In the genomic region with DNA sequence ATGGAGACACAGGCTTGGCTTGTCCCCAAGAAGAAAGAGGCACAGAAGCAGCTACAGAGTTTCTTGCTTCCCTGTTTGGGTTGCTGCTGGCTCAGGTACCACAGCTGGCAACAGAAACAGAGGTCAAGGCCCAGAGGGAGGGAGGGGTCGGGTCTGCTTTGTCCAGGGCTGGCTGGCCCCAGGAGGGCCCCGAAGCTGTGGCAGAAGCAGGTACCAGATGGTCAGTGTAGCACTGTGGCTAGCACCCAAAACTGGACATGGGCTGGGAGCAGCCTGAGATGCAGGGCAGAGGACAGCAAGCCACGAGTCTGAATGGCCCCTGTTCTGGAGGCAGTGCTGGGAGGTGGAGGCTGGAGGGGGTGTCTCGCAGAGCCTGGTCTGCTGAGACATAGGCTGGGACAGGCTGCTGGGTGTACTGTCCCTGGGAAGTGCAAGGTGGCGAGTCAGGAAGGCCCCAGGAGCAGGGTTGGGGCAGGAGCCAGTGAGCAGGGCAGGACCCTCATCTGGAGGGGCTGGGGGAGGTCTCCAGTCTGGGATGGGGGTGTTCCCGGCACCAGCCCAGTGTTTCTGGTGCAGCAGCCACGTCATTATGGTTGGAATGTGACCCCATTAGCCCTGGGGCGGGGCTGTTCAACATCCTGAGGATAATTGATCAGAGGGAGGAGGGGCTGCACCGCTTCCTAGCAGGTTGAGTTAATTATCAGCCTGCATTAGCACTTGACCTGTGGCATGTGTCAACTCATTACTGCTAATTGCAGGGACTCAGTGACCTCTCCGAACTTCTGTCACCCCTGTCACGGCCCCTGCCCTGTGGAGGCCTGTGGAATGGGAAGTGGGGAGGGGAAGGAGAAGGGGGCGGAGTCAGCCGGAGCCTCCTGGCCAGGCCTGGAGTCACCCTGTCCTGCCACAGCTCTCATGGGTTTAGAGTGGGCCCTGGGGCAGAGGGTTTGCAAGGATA, we compare ENCODE assay signal across 10 cellular contexts. TPM values are rescaled to one million over a fixed set of nuclear protein-coding genes. Genes with fewer than 3 reads are reported as not detected.
DNase-seq lines count a peak whose midpoint lies in the region; ATAC-seq and TF ChIP-seq lines count a peak whose summit lies in the region.
"Had no signal": no experiment of that assay in that cellular context is flagged by ENCODE, and none has a peak within 500 bp of the region (broad histone marks: within the 10 kb centered on the region; RNA-seq: fewer than 3 reads in every experiment).

No MANE protein-coding gene starts in this region.

- BruUV-seq in HCT116 (replicated peaks; lab: Mats Ljungman, UMichigan): no TSS peak

- TF ChIP-seq CTCF in HCT116 (IDR thresholded peaks at IDR 0.05 in 2 of 3, conservative IDR thresholded peaks at IDR 0.05 in 1 of 3; ENCODE audit: borderline replicate concordance in 1 of 3, insufficient read depth in 1 of 3, low read depth in 2 of 3, low read length in 2 of 3) (no peak), smooth muscle cell (IDR thresholded peaks at IDR 0.05; ENCODE audit: borderline replicate concordance, insufficient read depth, poor library complexity, severe bottlenecking) (no peak)

- H3K36me3 Mint-ChIP-seq in CD4-positive, alpha-beta memory T cell: peaks cover 0 to 3% of the 10 kb centered on the region in 2 donors
- H3K36me3 Mint-ChIP-seq: naive thymus-derived CD8-positive, alpha-beta T cell had no signal

- H3K27me3 ChIP-seq in HCT116 (ENCODE audit: insufficient read depth, low read length) (0 out of 2 replicates have a peak, but pooled peaks cover 3% of the 10 kb centered on the region), smooth muscle cell (ENCODE audit: low read depth) (no peaks in the 10 kb centered on the region)
- peaks cover 3% of the 10 kb centered on the region for H3K27me3 ChIP-seq in CD4-positive, alpha-beta memory T cell (ENCODE audit: insufficient read depth, low read length)

- H3K9ac ChIP-seq in HCT116 (ENCODE audit: low read length): peak overlapping the region; percentile 51
- no peak overlapping the region for H3K9ac ChIP-seq in smooth muscle cell (ENCODE audit: low read depth)

- no peaks in the 10 kb centered on the region for H3K9me3 Mint-ChIP-seq in CD4-positive, alpha-beta memory T cell
- H3K9me3 Mint-ChIP-seq: naive thymus-derived CD8-positive, alpha-beta T cell had no signal

- no peaks in the 10 kb centered on the region for H3K9me3 ChIP-seq in HCT116 (ENCODE audit: control insufficient read depth in 1 of 2, insufficient read depth in 1 of 2, low read depth in 1 of 2, low read length in 2 of 2)
- no peaks in the 10 kb centered on the region for H3K9me3 ChIP-seq in smooth muscle cell (replicated peaks; ENCODE audit: low read depth)
- no peaks in the 10 kb centered on the region for H3K9me3 ChIP-seq in CD4-positive, alpha-beta memory T cell (ENCODE audit: control insufficient read depth in 1 of 2, low read length in 2 of 2)

- H3K4me1 ChIP-seq in HCT116 (ENCODE audit: control insufficient read depth in 1 of 2, insufficient read depth in 2 of 2, low read length in 2 of 2): peaks cover 35 to 55% of the 10 kb centered on the region in 2 experiments
- peaks cover 40% of the 10 kb centered on the region for H3K4me1 ChIP-seq in smooth muscle cell (ENCODE audit: low read depth)
- H3K4me1 ChIP-seq in CD4-positive, alpha-beta memory T cell (ENCODE audit: insufficient read depth, low read length): peaks cover 27% of the 10 kb centered on the region

- H3K4me2 ChIP-seq in HCT116 (ENCODE audit: low read length): peak overlapping the region; percentile 90
- peak overlapping the region; percentile 44 for H3K4me2 ChIP-seq in smooth muscle cell

- TF ChIP-seq RAD21 in HCT116 (IDR thresholded peaks at IDR 0.05; ENCODE audit: low read depth): no peak

- no peak for TF ChIP-seq POLR2A in HCT116 (IDR thresholded peaks at IDR 0.05; ENCODE audit: borderline replicate concordance, extremely low read depth, insufficient read depth, insufficient read length)

- no peak for DNase-seq in HCT116 (ENCODE audit: low read depth, low spot score)
- peak; percentile 40 for DNase-seq in UCSD-AML1 (lab: John Stamatoyannopoulos, UW; ENCODE audit: unreplicated experiment)
- peak; percentile 62 for DNase-seq in hepatic stellate cell (ENCODE audit: low spot score)
- no peak for DNase-seq in smooth muscle cell (lab: John Stamatoyannopoulos, UW; ENCODE audit: unreplicated experiment)
- DNase-seq in CD4-positive, alpha-beta memory T cell: no peak
- no peak for DNase-seq in amniotic stem cell (lab: John Stamatoyannopoulos, UW)
- no peak for DNase-seq in SIG-M5 (lab: John Stamatoyannopoulos, UW)
- DNase-seq: naive thymus-derived CD8-positive, alpha-beta T cell had no signal

- ATAC-seq in HCT116 (peak; percentile 67), HG03457 (IDR thresholded peaks at IDR 0.05; ENCODE audit: unreplicated experiment) (no peak)
- ATAC-seq: naive thymus-derived CD8-positive, alpha-beta T cell had no signal

- no peak overlapping the region for H3K4me3 Mint-ChIP-seq in CD4-positive, alpha-beta memory T cell

- H3K36me3 ChIP-seq in HCT116 (ENCODE audit: control insufficient read depth in 1 of 2, insufficient read depth in 2 of 2, low read length in 2 of 2) (no peaks in the 10 kb centered on the region), smooth muscle cell (ENCODE audit: low read depth) (no peaks in the 10 kb centered on the region)
- H3K36me3 ChIP-seq in CD4-positive, alpha-beta memory T cell (ENCODE audit: insufficient read depth, low read length): no peaks in the 10 kb centered on the region

- WGBS in smooth muscle cell (ENCODE audit: low lambda C conversion rate): 34% methylated on average over 13 of the region's 13 CpGs

- peak overlapping the region; percentile 33 to 49 for H3K4me3 ChIP-seq in HCT116 (replicated peaks in 1 of 2; ENCODE audit: low read depth in 1 of 2, low read length in 2 of 2)
- H3K4me3 ChIP-seq in smooth muscle cell: no peak overlapping the region
- H3K4me3 ChIP-seq in CD4-positive, alpha-beta memory T cell (ENCODE audit: low read length in 2 of 2): no peak overlapping the region

- H3K79me2 ChIP-seq in HCT116 (ENCODE audit: insufficient read depth, low read length): peaks cover 22% of the 10 kb centered on the region
- no peaks in the 10 kb centered on the region for H3K79me2 ChIP-seq in smooth muscle cell (ENCODE audit: low read depth)

- H4K20me1 ChIP-seq in HCT116 (ENCODE audit: insufficient read depth) (no peaks in the 10 kb centered on the region), smooth muscle cell (ENCODE audit: low read depth) (no peaks in the 10 kb centered on the region)

- H3K9me2 ChIP-seq in HCT116 (ENCODE audit: insufficient read depth): no peaks in the 10 kb centered on the region

- intact Hi-C loops in HCT116 (cut with micrococcal nuclease): no loop called here
- intact Hi-C loops in CD4-positive, alpha-beta memory T cell (cut with micrococcal nuclease): no loop called here

- CTCF ChIA-PET in HCT116 (lab: Charles Lee): interaction anchor here (1.0 kb wide), 1 partner anchor 8 kb away, joined by 4 read pairs; no protein-coding TSS in a partner anchor
- CTCF ChIA-PET in CD4-positive, alpha-beta memory T cell (lab: Charles Lee; ENCODE audit: partially characterized antibody): no interaction called here

- peaks cover 0 to 1% of the 10 kb centered on the region in 2 donors for H3K27me3 Mint-ChIP-seq in CD4-positive, alpha-beta memory T cell
- H3K27me3 Mint-ChIP-seq: naive thymus-derived CD8-positive, alpha-beta T cell had no signal

- H3K27ac Mint-ChIP-seq in CD4-positive, alpha-beta memory T cell: peak overlapping the region in 2 of 7 donors; percentile 2 to 6

- H3K27ac ChIP-seq in HCT116 (ENCODE audit: low read depth, low read length) (peak overlapping the region; percentile 83), smooth muscle cell (ENCODE audit: low read depth) (no peak overlapping the region)
- H3K27ac ChIP-seq in CD4-positive, alpha-beta memory T cell (ENCODE audit: low read depth, low read length): no peak overlapping the region

- RAD21 ChIA-PET in HCT116 (lab: Charles Lee; ENCODE audit: low non-redundant PET in 1 of 2, low total read pairs in 2 of 2, uncharacterized antibody in 2 of 2, unreplicated experiment in 2 of 2): no interaction called here

- H3F3A ChIP-seq in smooth muscle cell (ENCODE audit: low read depth): no peaks in the 10 kb centered on the region

- H3K4me1 Mint-ChIP-seq in CD4-positive, alpha-beta memory T cell: peaks cover 13 to 29% (median 22%) of the 10 kb centered on the region in 4 donors

- H2AFZ ChIP-seq in HCT116 (ENCODE audit: low read depth, low read length, poor library complexity, severe bottlenecking) (peak overlapping the region; percentile 31), smooth muscle cell (ENCODE audit: low read depth) (no peak overlapping the region)

- POLR2A ChIA-PET in HCT116 (lab: Charles Lee): no interaction called here
- POLR2A ChIA-PET in CD4-positive, alpha-beta memory T cell (lab: Charles Lee; ENCODE audit: partially characterized antibody): interaction anchor here (1.2 kb wide), 1 partner anchor 46 kb away, joined by 4 read pairs; no protein-coding TSS in a partner anchor

TF ChIP-seq in HCT116, 20 proteins besides CTCF, POLR2A, EP300 and RAD21 (continues in another document):
- TF ChIP-seq CBX3 (IDR thresholded peaks at IDR 0.05; ENCODE audit: low read depth): no peak

RNA-seq across cellular contexts. Expression of gene CCDC188, which starts 52.6 kb away (rescaled TPM):
- total RNA-seq in HCT116 (2021; ENCODE audit: unreplicated experiment) (not detected), smooth muscle cell (not detected in 2 replicates)
- 0.24 and 0.26 TPM in 2 replicates for polyA plus RNA-seq in HCT116 (2012)
- not detected in 2 replicates for polyA plus RNA-seq in smooth muscle cell
- total RNA-seq in CD4-positive, alpha-beta memory T cell: not detected
- polyA plus RNA-seq in CD4-positive, alpha-beta memory T cell: not detected
- total RNA-seq: naive thymus-derived CD8-positive, alpha-beta T cell; OCI-LY7 had no signal
- polyA plus RNA-seq: naive thymus-derived CD8-positive, alpha-beta T cell had no signal

Comparison
In these comparisons a context has a peak if more than half of its experiments do, and no peak if none do; other contexts are left out.
1. DNase-seq: peak in UCSD-AML1 (single experiment) and hepatic stellate cell (single experiment); none in HCT116 (single experiment), smooth muscle cell (single experiment), CD4-positive, alpha-beta memory T cell (0 of 5), amniotic stem cell (single experiment) and SIG-M5 (single experiment).
2. H3K4me3 ChIP-seq: peak in HCT116 (2 of 2); none in smooth muscle cell (single experiment) and CD4-positive, alpha-beta memory T cell (0 of 2).